ENCODE assay signal across 10 cellular contexts in the genomic region with DNA sequence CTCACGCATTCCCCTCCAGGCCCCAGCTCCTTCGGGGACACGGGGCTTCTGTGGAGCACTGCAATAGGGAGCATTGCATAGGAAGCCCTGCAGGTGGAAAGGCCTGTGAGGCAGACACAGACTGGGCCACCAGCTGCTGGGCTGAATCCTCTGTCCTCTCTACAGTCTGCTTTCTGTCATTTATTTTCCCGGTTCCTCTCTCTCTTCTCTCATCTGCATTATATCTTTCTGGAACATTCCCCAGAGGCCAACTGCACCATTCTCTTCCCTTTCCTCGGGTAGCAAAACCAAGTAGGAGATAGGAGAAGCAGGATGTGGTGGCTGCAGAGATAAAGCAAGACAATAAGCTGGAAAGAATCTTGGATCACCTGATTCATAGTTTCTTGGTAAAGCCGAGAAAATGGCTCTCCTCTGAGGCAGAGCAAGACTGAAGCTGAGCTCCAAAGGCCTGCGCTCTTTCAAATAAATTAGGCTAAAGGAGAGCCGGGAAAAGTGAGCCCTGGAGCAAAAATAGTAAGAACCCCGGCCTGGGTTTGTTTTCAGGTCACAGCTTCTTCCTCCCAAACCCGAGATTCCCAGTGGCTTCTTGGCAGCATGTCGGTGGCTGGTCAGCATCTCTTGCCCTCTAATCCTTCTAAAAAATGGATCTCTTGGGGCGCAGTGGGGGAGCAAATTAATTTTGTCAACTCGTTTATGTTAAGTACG. TPM values are rescaled to one million over a fixed set of nuclear protein-coding genes. Genes with fewer than 3 reads are reported as not detected.
A peak's percentile ranks its signal among the peaks of the same experiment; 100 is the strongest.
DNase-seq lines count a peak whose midpoint lies in the region; ATAC-seq and TF ChIP-seq lines count a peak whose summit lies in the region.
"Had no signal": no experiment of that assay in that cellular context is flagged by ENCODE, and none has a peak within 500 bp of the region (broad histone marks: within the 10 kb centered on the region; RNA-seq: fewer than 3 reads in every experiment).

No MANE protein-coding gene starts in this region.

- no peak for ATAC-seq in gastroesophageal sphincter

- 30 to 54% methylated on average over 6 to 13 of the region's 14 CpGs for WGBS in gastroesophageal sphincter (ENCODE audit: low coverage in 1 of 2), 2 donors

- H3K36me3 ChIP-seq in gastroesophageal sphincter = no peaks in the 10 kb centered on the region
- H3K36me3 ChIP-seq: BE2C had no signal

- no peak overlapping the region for H3K4me3 ChIP-seq in gastroesophageal sphincter

- peak overlapping the region; percentile 6 for H3K4me3 Mint-ChIP-seq in Calu3 (ENCODE audit: low read depth, unreplicated experiment)
- H3K4me3 Mint-ChIP-seq in osteocyte (ENCODE audit: unreplicated experiment) = no peak overlapping the region
- H3K4me3 Mint-ChIP-seq: activated naive CD8-positive, alpha-beta T cell had no signal

- intact Hi-C loops in Calu3 (cut with micrococcal nuclease; ENCODE audit: unreplicated experiment) = loop anchor here (1.0 to 2.0 kb wide), 5 partner anchors 86 to 359 kb away; a partner anchor contains a TSS

- POLR2A ChIA-PET in RWPE1 (lab: Yijun Ruan, JAX; ENCODE audit: low non-redundant PET) = no interaction called here

- H3K27ac ChIP-seq in gastroesophageal sphincter = peak overlapping the region in 3 of 4 donors; percentile 48 to 53 (median 52)
- H3K27ac ChIP-seq in RWPE1 = no peak overlapping the region

- H3K27me3 ChIP-seq in gastroesophageal sphincter = no peaks in the 10 kb centered on the region
- H3K27me3 ChIP-seq: BE2C had no signal

- H3K27me3 Mint-ChIP-seq in Calu3 (ENCODE audit: unreplicated experiment) (no peaks in the 10 kb centered on the region), osteocyte (ENCODE audit: unreplicated experiment) (no peaks in the 10 kb centered on the region)
- H3K27me3 Mint-ChIP-seq: activated naive CD8-positive, alpha-beta T cell had no signal

- H3K36me3 Mint-ChIP-seq in Calu3 (ENCODE audit: insufficient read depth, unreplicated experiment) (peaks cover 73% of the 10 kb centered on the region), osteocyte (ENCODE audit: unreplicated experiment) (no peaks in the 10 kb centered on the region)
- H3K36me3 Mint-ChIP-seq: activated naive CD8-positive, alpha-beta T cell had no signal

- no peak for TF ChIP-seq POLR2A in gastroesophageal sphincter (IDR thresholded peaks at IDR 0.05)

- CTCF ChIA-PET in Calu3 (lab: Charles Lee) (interaction anchor here (0.6 to 2.4 kb wide), 18 partner anchors 11 to 359 kb away, joined by 3 to 11 read pairs (median 4); a partner anchor contains a TSS), RWPE1 (lab: Yijun Ruan, JAX) (interaction anchor here (0.7 to 2.5 kb wide), 6 partner anchors 9 to 360 kb away, joined by 3 to 10 read pairs (median 3); no protein-coding TSS in a partner anchor)

- H3K4me1 ChIP-seq in gastroesophageal sphincter = peaks cover 0 to 14% (median 0%) of the 10 kb centered on the region in 3 donors

- H3K4me1 Mint-ChIP-seq in Calu3 (ENCODE audit: low read depth, unreplicated experiment) = peaks cover 68% of the 10 kb centered on the region
- peaks cover 20% of the 10 kb centered on the region for H3K4me1 Mint-ChIP-seq in osteocyte (ENCODE audit: unreplicated experiment)

- H3K27ac Mint-ChIP-seq in Calu3 (ENCODE audit: unreplicated experiment) = peak overlapping the region; percentile 99
- H3K27ac Mint-ChIP-seq in osteocyte (ENCODE audit: unreplicated experiment) = peak overlapping the region; percentile 74
- H3K27ac Mint-ChIP-seq: activated naive CD8-positive, alpha-beta T cell had no signal

- H3K9me3 ChIP-seq in gastroesophageal sphincter = no peaks in the 10 kb centered on the region
- H3K9me3 ChIP-seq: BE2C had no signal

- TF ChIP-seq CTCF in Calu3 (IDR thresholded peaks at IDR 0.05; ENCODE audit: unreplicated experiment) (no peak), gastroesophageal sphincter (IDR thresholded peaks at IDR 0.05) (no peak), osteocyte (IDR thresholded peaks at IDR 0.05) (no peak), RWPE1 (conservative IDR thresholded peaks at IDR 0.05; ENCODE audit: low read depth) (no peak)

- DNase-seq in Calu3 = no peak
- DNase-seq in UCSD-AML1 (lab: John Stamatoyannopoulos, UW; ENCODE audit: unreplicated experiment) = peak; percentile 44
- DNase-seq in osteocyte (ENCODE audit: extremely low spot score, unreplicated experiment) = no peak
- DNase-seq in RWPE1 (ENCODE audit: low spot score) = no peak
- no peak for DNase-seq in inferior parietal cortex (ENCODE audit: extremely low spot score)
- no peak for DNase-seq in NCI-H1048 (lab: John Stamatoyannopoulos, UW)
- DNase-seq in superior temporal gyrus (ENCODE audit: extremely low spot score) = no peak

- no peaks in the 10 kb centered on the region for H3K9me3 Mint-ChIP-seq in Calu3 (ENCODE audit: low read depth, unreplicated experiment)
- no peaks in the 10 kb centered on the region for H3K9me3 Mint-ChIP-seq in osteocyte (ENCODE audit: unreplicated experiment)

- TF ChIP-seq EP300 in gastroesophageal sphincter (IDR thresholded peaks at IDR 0.05) = no peak

- BruUV-seq in Calu3 (replicated peaks; lab: Mats Ljungman, UMichigan) = no TSS peak

RNA-seq across cellular contexts. Expression of a gene that starts 5.3 kb away (rescaled TPM):
- total RNA-seq in Calu3 (2022) = 257 and 881 TPM in 2 replicates
- total RNA-seq in gastroesophageal sphincter = 1 to 10 TPM in 3 of 4 donors, not detected in 1; 1.3 to 3.2 (median 2.2) TPM
- total RNA-seq in osteocyte = not detected in 2 replicates

Comparison
In these comparisons a context has a peak if more than half of its experiments do, and no peak if none do; other contexts are left out.
1. RNA of a gene that starts 5.3 kb away (total RNA-seq): 257 to 881 TPM in Calu3; 1.3 to 3.2 TPM in gastroesophageal sphincter and not detected in osteocyte; every median in the first group is over 10 times any median in the second.